In genomic region chr5:154943527-154943926, GRCh38 we compare ENCODE assay signal across 1 cellular context.
TF ChIP-seq lines count a peak whose summit lies in the region.

No MANE protein-coding gene starts in this region.

TF ChIP-seq in K562, 482 proteins besides CTCF, POLR2A, EP300 and RAD21 (continued from another document):
- peak; percentile 77 for TF ChIP-seq NFE2 (IDR thresholded peaks at IDR 0.05; ENCODE audit: low read depth)
- TF ChIP-seq ZNF175 (CRISPR knock-in tag; IDR thresholded peaks at IDR 0.05; ENCODE audit: low read depth) = no peak
- TF ChIP-seq NFE2L1 (tag; IDR thresholded peaks at IDR 0.05; ENCODE audit: borderline replicate concordance, low read depth) = peak; percentile 39; the same call in 1 of the 2 replicates
- no peak for TF ChIP-seq RBM25 (IDR thresholded peaks at IDR 0.05; ENCODE audit: low read depth, low read length, severe bottlenecking)
- peak; percentile 75 for TF ChIP-seq ZNF316 (IDR thresholded peaks at IDR 0.05)
- no peak for TF ChIP-seq ZNF280B (CRISPR knock-in tag; IDR thresholded peaks at IDR 0.05)
- peak; percentile 28; the same call in 1 of the 2 replicates for TF ChIP-seq MAFF (IDR thresholded peaks at IDR 0.05; ENCODE audit: low read length)
- peak; percentile 78 for TF ChIP-seq MAFG (tag; conservative IDR thresholded peaks at IDR 0.05)
